In genomic region chr14:99241314-99242035, GRCh38 we compare ENCODE assay signal across 12 cellular contexts. TPM values are rescaled to one million over a fixed set of nuclear protein-coding genes. Genes with fewer than 3 reads are reported as not detected.
A peak's percentile ranks its signal among the peaks of the same experiment; 100 is the strongest.
DNase-seq lines count a peak whose midpoint lies in the region; ATAC-seq and TF ChIP-seq lines count a peak whose summit lies in the region.
"Had no signal": no experiment of that assay in that cellular context is flagged by ENCODE, and none has a peak within 500 bp of the region (broad histone marks: within the 10 kb centered on the region; RNA-seq: fewer than 3 reads in every experiment).

No MANE protein-coding gene starts in this region.

- H3K4me3 ChIP-seq in BLaER1: no peak overlapping the region
- no peak overlapping the region for H3K4me3 ChIP-seq in NB4 (ENCODE audit: low read depth, low read length)
- H3K4me3 ChIP-seq in mesendoderm (ENCODE audit: low read length): no peak overlapping the region
- H3K4me3 ChIP-seq: HAP-1 had no signal

- peak; percentile 19 for DNase-seq in NB4 (ENCODE audit: low read depth)
- DNase-seq in activated naive CD4-positive, alpha-beta T cell treated with anti-CD3 and anti-CD28 coated beads, Interleukin-2, amount 10 ng/mL, durations not matched to agents 7 days and 5 days: peak; percentile 61
- DNase-seq in mesendoderm: no peak
- DNase-seq in stimulated activated naive B cell treated with anti-CD40 and anti-IgM and Interleukin-4, amounts not matched to agents 10 μg/mL and 1 μg/mL and 100 μg/mL, for 72 hours: no peak
- DNase-seq in HEK293T (ENCODE audit: extremely low spot score): no peak
- DNase-seq: AML-193, NCI-H526 treated with DMSO at 0.1 percent for 48 hours had no signal

- peak overlapping the region; percentile 51 for H3K56ac ChIP-seq in mesendoderm (ENCODE audit: low read length)

- ATAC-seq in HG02678 (IDR thresholded peaks at IDR 0.05; ENCODE audit: unreplicated experiment) (no peak), GM21723 (IDR thresholded peaks at IDR 0.05; ENCODE audit: unreplicated experiment) (no peak)
- no peak for ATAC-seq in stimulated activated naive B cell treated with anti-CD40 and anti-IgM and Interleukin-4, amounts not matched to agents 10 μg/mL and 1 μg/mL and 100 μg/mL, for 72 hours (replicated peaks)

- H3K27me3 Mint-ChIP-seq in activated naive CD4-positive, alpha-beta T cell treated with anti-CD3 and anti-CD28 coated beads, Interleukin-2, amount 10 ng/mL, durations not matched to agents 7 days and 5 days: no peaks in the 10 kb centered on the region
- H3K27me3 Mint-ChIP-seq in stimulated activated naive B cell treated with anti-CD40 and anti-IgM and Interleukin-4, amounts not matched to agents 10 μg/mL and 1 μg/mL and 100 μg/mL, for 72 hours: peaks cover 45 to 58% of the 10 kb centered on the region in 2 donors

- H3K9me3 Mint-ChIP-seq in activated naive CD4-positive, alpha-beta T cell treated with anti-CD3 and anti-CD28 coated beads, Interleukin-2, amount 10 ng/mL, durations not matched to agents 7 days and 5 days: no peaks in the 10 kb centered on the region
- peaks cover 0 to 2% of the 10 kb centered on the region in 2 donors for H3K9me3 Mint-ChIP-seq in stimulated activated naive B cell treated with anti-CD40 and anti-IgM and Interleukin-4, amounts not matched to agents 10 μg/mL and 1 μg/mL and 100 μg/mL, for 72 hours
- H3K9me3 Mint-ChIP-seq: dendritic cell treated with granulocyte-macrophage colony-stimulating factor and Interleukin-4, amounts not matched to agents 40 ng/mL and 50 ng/mL, for 4 days had no signal

- no peaks in the 10 kb centered on the region for H3K9me3 ChIP-seq in BLaER1
- H3K9me3 ChIP-seq: HAP-1 had no signal

- peaks cover 61% of the 10 kb centered on the region for H3K79me2 ChIP-seq in mesendoderm (ENCODE audit: control insufficient read depth, insufficient read depth, low read length)

- TF ChIP-seq POLR2A in NB4 (IDR thresholded peaks at IDR 0.05; ENCODE audit: extremely low read depth, insufficient read length): no peak

- H3K4me1 ChIP-seq in BLaER1 (peaks cover 85% of the 10 kb centered on the region), mesendoderm (ENCODE audit: control insufficient read depth, low read depth, low read length) (peaks cover 13% of the 10 kb centered on the region)

- H3K27me3 ChIP-seq in BLaER1 (peaks cover 19% of the 10 kb centered on the region), mesendoderm (ENCODE audit: insufficient read depth, low read length, poor library complexity) (no peaks in the 10 kb centered on the region)

- no peak overlapping the region for H2BK120ac ChIP-seq in mesendoderm (ENCODE audit: low read depth, low read length)

- TF ChIP-seq CTCF in NB4 (IDR thresholded peaks at IDR 0.05; ENCODE audit: low read depth, low read length): no peak

- peaks cover 14% of the 10 kb centered on the region for H3K79me1 ChIP-seq in mesendoderm (ENCODE audit: low read length)

- no peak overlapping the region; the same call in 1 of the 2 replicates for H3K9ac ChIP-seq in BLaER1
- H3K9ac ChIP-seq in mesendoderm (ENCODE audit: low read length): peak overlapping the region; percentile 26

- H3K27ac Mint-ChIP-seq in activated naive CD4-positive, alpha-beta T cell treated with anti-CD3 and anti-CD28 coated beads, Interleukin-2, amount 10 ng/mL, durations not matched to agents 7 days and 5 days: peak overlapping the region; percentile 97
- H3K27ac Mint-ChIP-seq in stimulated activated naive B cell treated with anti-CD40 and anti-IgM and Interleukin-4, amounts not matched to agents 10 μg/mL and 1 μg/mL and 100 μg/mL, for 72 hours: no peak overlapping the region
- H3K27ac Mint-ChIP-seq: dendritic cell treated with granulocyte-macrophage colony-stimulating factor and Interleukin-4, amounts not matched to agents 40 ng/mL and 50 ng/mL, for 4 days had no signal

- peak overlapping the region; percentile 29; the same call in 1 of the 2 replicates for H3K27ac ChIP-seq in BLaER1
- H3K27ac ChIP-seq in mesendoderm (ENCODE audit: low read depth, low read length): no peak overlapping the region

- H3K18ac ChIP-seq in mesendoderm (ENCODE audit: low read length): peak overlapping the region; percentile 51

- H3K4me1 Mint-ChIP-seq in activated naive CD4-positive, alpha-beta T cell treated with anti-CD3 and anti-CD28 coated beads, Interleukin-2, amount 10 ng/mL, durations not matched to agents 7 days and 5 days: peaks cover 88% of the 10 kb centered on the region
- H3K4me1 Mint-ChIP-seq in stimulated activated naive B cell treated with anti-CD40 and anti-IgM and Interleukin-4, amounts not matched to agents 10 μg/mL and 1 μg/mL and 100 μg/mL, for 72 hours: peaks cover under 1 to 4% of the 10 kb centered on the region in 2 donors

- no peak overlapping the region for H2AK5ac ChIP-seq in mesendoderm (ENCODE audit: low read length)

- H4K8ac ChIP-seq in mesendoderm (ENCODE audit: low read depth, low read length): no peak overlapping the region

- H3K4ac ChIP-seq in mesendoderm (ENCODE audit: low read depth, low read length): no peak overlapping the region

- H2BK15ac ChIP-seq in mesendoderm (replicated peaks; ENCODE audit: low read depth): no peak overlapping the region

- H4K20me1 ChIP-seq in BLaER1: peaks cover 100% of the 10 kb centered on the region

- WGBS in mesendoderm (ENCODE audit: extremely low coverage, insufficient coverage, low lambda C conversion rate): no CpG with 5 or more reads among the region's 18 CpGs

- peak overlapping the region; percentile 81 for H3K4me3 Mint-ChIP-seq in activated naive CD4-positive, alpha-beta T cell treated with anti-CD3 and anti-CD28 coated beads, Interleukin-2, amount 10 ng/mL, durations not matched to agents 7 days and 5 days
- H3K4me3 Mint-ChIP-seq in stimulated activated naive B cell treated with anti-CD40 and anti-IgM and Interleukin-4, amounts not matched to agents 10 μg/mL and 1 μg/mL and 100 μg/mL, for 72 hours: no peak overlapping the region
- H3K4me3 Mint-ChIP-seq: dendritic cell treated with granulocyte-macrophage colony-stimulating factor and Interleukin-4, amounts not matched to agents 40 ng/mL and 50 ng/mL, for 4 days had no signal

- H3K23ac ChIP-seq in mesendoderm (ENCODE audit: low read length): no peak overlapping the region

- CTCF ChIA-PET in activated naive CD4-positive, alpha-beta T cell treated with anti-CD3 and anti-CD28 coated beads, Interleukin-2, amount 10 ng/mL, durations not matched to agents 7 days and 5 days (lab: Charles Lee): interaction anchor here (1.1 to 8.9 kb wide), 5 partner anchors 9 to 64 kb away, joined by 3 to 65 read pairs (median 11); no protein-coding TSS in a partner anchor
- CTCF ChIA-PET in HEK293T (lab: Yijun Ruan, JAX): interaction anchor here (1.6 to 1.8 kb wide), 2 partner anchors 10 to 14 kb away, joined by 5 to 11 read pairs; no protein-coding TSS in a partner anchor

- POLR2A ChIA-PET in HEK293T (lab: Yijun Ruan, JAX): interaction anchor here (0.7 to 1.2 kb wide), 3 partner anchors 9 to 34 kb away, joined by 3 read pairs; no protein-coding TSS in a partner anchor

- no peak overlapping the region for H2BK5ac ChIP-seq in mesendoderm (ENCODE audit: low read length)

- H3K4me2 ChIP-seq in BLaER1: peak overlapping the region; percentile 61
- no peak overlapping the region for H3K4me2 ChIP-seq in mesendoderm (ENCODE audit: low read length)

- H3K36me3 ChIP-seq in BLaER1 (peaks cover 17% of the 10 kb centered on the region; the same call in 1 of the 2 replicates), mesendoderm (ENCODE audit: control insufficient read depth, insufficient read depth, low read length) (no peaks in the 10 kb centered on the region)
- H3K36me3 ChIP-seq: HAP-1 had no signal

- no peak overlapping the region for H4K5ac ChIP-seq in mesendoderm (ENCODE audit: low read length)

- H3K36me3 Mint-ChIP-seq in activated naive CD4-positive, alpha-beta T cell treated with anti-CD3 and anti-CD28 coated beads, Interleukin-2, amount 10 ng/mL, durations not matched to agents 7 days and 5 days: peaks cover 75% of the 10 kb centered on the region
- H3K36me3 Mint-ChIP-seq in stimulated activated naive B cell treated with anti-CD40 and anti-IgM and Interleukin-4, amounts not matched to agents 10 μg/mL and 1 μg/mL and 100 μg/mL, for 72 hours: peaks cover 0 to 2% of the 10 kb centered on the region in 2 donors

TF ChIP-seq in HEK293T, 16 proteins besides CTCF, POLR2A, EP300 and RAD21:
- TF ChIP-seq TARDBP (IDR thresholded peaks at IDR 0.05) (no peak), FOXK2 (IDR thresholded peaks at IDR 0.05) (no peak), ZNF384 (IDR thresholded peaks at IDR 0.05) (no peak), SUZ12 (IDR thresholded peaks at IDR 0.05) (no peak), HDGF (IDR thresholded peaks at IDR 0.05; ENCODE audit: borderline replicate concordance) (no peak), SP1 (IDR thresholded peaks at IDR 0.05) (no peak), NFRKB (IDR thresholded peaks at IDR 0.05) (no peak), FOXM1 (IDR thresholded peaks at IDR 0.05; ENCODE audit: borderline replicate concordance) (no peak), L3MBTL2 (conservative IDR thresholded peaks at IDR 0.05) (no peak), BHLHE40 (IDR thresholded peaks at IDR 0.05; ENCODE audit: borderline replicate concordance) (no peak), LEF1 (IDR thresholded peaks at IDR 0.05; ENCODE audit: borderline replicate concordance) (no peak), ELF4 (IDR thresholded peaks at IDR 0.05) (no peak), FOXA1 (IDR thresholded peaks at IDR 0.05) (no peak), ARNT (IDR thresholded peaks at IDR 0.05) (no peak), CTBP1 (IDR thresholded peaks at IDR 0.05; ENCODE audit: borderline replicate concordance) (no peak)
- TF ChIP-seq, protein P1, sequence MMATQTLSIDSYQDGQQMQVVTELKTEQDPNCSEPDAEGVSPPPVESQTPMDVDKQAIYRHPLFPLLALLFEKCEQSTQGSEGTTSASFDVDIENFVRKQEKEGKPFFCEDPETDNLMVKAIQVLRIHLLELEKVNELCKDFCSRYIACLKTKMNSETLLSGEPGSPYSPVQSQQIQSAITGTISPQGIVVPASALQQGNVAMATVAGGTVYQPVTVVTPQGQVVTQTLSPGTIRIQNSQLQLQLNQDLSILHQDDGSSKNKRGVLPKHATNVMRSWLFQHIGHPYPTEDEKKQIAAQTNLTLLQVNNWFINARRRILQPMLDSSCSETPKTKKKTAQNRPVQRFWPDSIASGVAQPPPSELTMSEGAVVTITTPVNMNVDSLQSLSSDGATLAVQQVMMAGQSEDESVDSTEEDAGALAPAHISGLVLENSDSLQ (IDR thresholded peaks at IDR 0.05): no peak

RNA-seq across cellular contexts. Expression of gene BCL11B, which starts 30.5 kb away (rescaled TPM):
- polyA plus RNA-seq in mesendoderm (2013, experiment 1 of 2): 2.8 TPM
- 2.5 TPM for polyA plus RNA-seq in mesendoderm (2013, experiment 2 of 2)

Comparison
In these comparisons a context has a peak if more than half of its experiments do, and no peak if none do; other contexts are left out.
1. DNase-seq: peak in NB4 (single experiment) and activated naive CD4-positive, alpha-beta T cell treated with anti-CD3 and anti-CD28 coated beads, Interleukin-2, amount 10 ng/mL, durations not matched to agents 7 days and 5 days (single experiment); none in mesendoderm (single experiment), stimulated activated naive B cell treated with anti-CD40 and anti-IgM and Interleukin-4, amounts not matched to agents 10 μg/mL and 1 μg/mL and 100 μg/mL, for 72 hours (single experiment) and HEK293T (single experiment).